14 cellular contexts compared by ENCODE assay signal in genomic region chr5:81192351-81192750, GRCh38. TPM values are rescaled to one million over a fixed set of nuclear protein-coding genes. Genes with fewer than 3 reads are reported as not detected.
"Had no signal": no experiment of that assay in that cellular context is flagged by ENCODE, and none has a peak within 500 bp of the region (broad histone marks: within the 10 kb centered on the region; RNA-seq: fewer than 3 reads in every experiment).

No MANE protein-coding gene starts in this region.

- H3K27ac ChIP-seq: left ventricle myocardium inferior, right atrium auricular region, thyroid gland, vagina had no signal

- FAIRE-seq: astrocyte, colon, endothelial cell of umbilical vein had no signal

- H3K4me3 Mint-ChIP-seq: activated CD4-positive, alpha-beta memory T cell treated with anti-CD3 and anti-CD28 coated beads, Interleukin-2, amount 10 ng/mL, durations not matched to agents 7 days and 5 days; T-helper 2 cell treated with Interferon-gamma antibody and Interleukin-4, amounts not matched to agents 5 μg/mL and 100 μg/mL, for 36 hours had no signal

- H3K36me3 ChIP-seq: left ventricle myocardium inferior, right atrium auricular region, thyroid gland, vagina had no signal

- H3K27ac Mint-ChIP-seq: activated CD4-positive, alpha-beta memory T cell treated with anti-CD3 and anti-CD28 coated beads, Interleukin-2, amount 10 ng/mL, durations not matched to agents 7 days and 5 days; T-helper 2 cell treated with Interferon-gamma antibody and Interleukin-4, amounts not matched to agents 5 μg/mL and 100 μg/mL, for 36 hours had no signal

- H3K27me3 Mint-ChIP-seq: activated CD4-positive, alpha-beta memory T cell treated with anti-CD3 and anti-CD28 coated beads, Interleukin-2, amount 10 ng/mL, durations not matched to agents 7 days and 5 days had no signal

- H3K4me3 ChIP-seq: left ventricle myocardium inferior, right atrium auricular region, smooth muscle cell, thyroid gland, vagina had no signal

- H3K9me3 Mint-ChIP-seq: activated CD4-positive, alpha-beta memory T cell treated with anti-CD3 and anti-CD28 coated beads, Interleukin-2, amount 10 ng/mL, durations not matched to agents 7 days and 5 days; T-helper 2 cell treated with Interferon-gamma antibody and Interleukin-4, amounts not matched to agents 5 μg/mL and 100 μg/mL, for 36 hours had no signal

- H3K9me3 ChIP-seq: left ventricle myocardium inferior, right atrium auricular region, thyroid gland, vagina had no signal

- H3K27me3 ChIP-seq: right atrium auricular region, thyroid gland, vagina had no signal

- DNase-seq: activated CD4-positive, alpha-beta memory T cell treated with anti-CD3 and anti-CD28 coated beads, Interleukin-2, amount 10 ng/mL, durations not matched to agents 7 days and 5 days; activated CD8-positive, alpha-beta memory T cell treated with anti-CD3 and anti-CD28 coated beads, Interleukin-2, amount 50 U/mL, for 4 hours; foreskin melanocyte; islet precursor cell; left ventricle myocardium inferior; posterior cingulate gyrus; thyroid gland had no signal

RNA-seq across cellular contexts. Expression of gene CKMT2, which starts 40.8 kb away (rescaled TPM):
- total RNA-seq: activated CD4-positive, alpha-beta memory T cell treated with anti-CD3 and anti-CD28 coated beads, Interleukin-2, amount 10 ng/mL, durations not matched to agents 7 days and 5 days; endothelial cell of umbilical vein had no signal
- polyA plus RNA-seq: endothelial cell of umbilical vein, smooth muscle cell had no signal
